In the genomic region with DNA sequence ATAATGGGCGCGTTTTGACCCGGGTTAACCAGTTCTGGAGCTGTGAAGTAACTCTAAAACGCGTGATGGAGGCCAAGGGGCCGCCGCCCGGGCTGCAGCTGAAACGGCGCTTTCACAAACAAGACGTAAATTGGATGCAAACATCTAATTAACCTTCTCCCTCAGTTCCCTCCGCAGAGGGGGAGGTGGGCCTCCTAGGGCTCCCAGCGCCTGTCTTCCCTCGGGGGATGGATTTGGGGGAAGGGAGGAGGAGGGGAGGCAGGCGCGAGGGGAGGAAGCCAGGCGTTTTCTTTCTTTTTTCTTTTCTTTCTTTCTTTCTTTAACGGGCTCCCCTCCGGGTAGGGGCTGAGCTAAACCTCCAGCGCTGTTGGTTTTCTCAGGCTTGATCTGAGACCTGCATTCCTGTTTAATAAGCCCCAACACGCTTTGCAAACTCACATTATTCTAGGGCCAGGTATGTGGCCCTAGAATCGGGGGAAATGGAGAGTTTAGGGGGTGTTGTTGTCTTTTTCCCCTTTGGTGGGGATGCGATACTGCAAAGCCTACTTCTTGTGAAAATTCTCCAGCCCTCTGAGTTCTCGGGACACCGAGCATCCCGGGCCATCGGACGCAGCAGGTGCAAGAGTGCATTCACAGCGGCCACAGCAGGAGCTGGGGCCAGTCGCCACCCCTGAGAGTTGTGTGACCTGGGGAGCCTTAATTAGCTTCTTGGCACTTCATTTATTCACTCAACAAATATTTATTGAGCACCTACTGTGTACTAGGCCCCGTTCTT, we compare ENCODE assay signal across 30 cellular contexts. TPM values are rescaled to one million over a fixed set of nuclear protein-coding genes. Genes with fewer than 3 reads are reported as not detected.
DNase-seq lines count a peak whose midpoint lies in the region; ATAC-seq and TF ChIP-seq lines count a peak whose summit lies in the region.
"Had no signal": no experiment of that assay in that cellular context is flagged by ENCODE, and none has a peak within 500 bp of the region (broad histone marks: within the 10 kb centered on the region; RNA-seq: fewer than 3 reads in every experiment).

No MANE protein-coding gene starts in this region.

- H3K27me3 Mint-ChIP-seq in brain: peaks cover 91% of the 10 kb centered on the region

- BruUV-seq in OCI-LY7 (replicated peaks; lab: Mats Ljungman, UMichigan): no TSS peak

- no peaks in the 10 kb centered on the region for H3K4me1 ChIP-seq in OCI-LY7 (ENCODE audit: insufficient read depth, low read length, poor library complexity, severe bottlenecking)
- H3K4me1 ChIP-seq: foreskin keratinocyte, testis had no signal

- ATAC-seq in GM21576 (IDR thresholded peaks at IDR 0.05; ENCODE audit: unreplicated experiment): no peak
- ATAC-seq: activated naive CD8-positive, alpha-beta T cell treated with anti-CD3 and anti-CD28 coated beads, Interleukin-2, amount 50 U/mL, for 24 hours; foreskin keratinocyte; lower lobe of right lung; sciatic nerve had no signal

- H3K79me2 ChIP-seq in OCI-LY7 (ENCODE audit: insufficient read depth, low read depth, low read length): no peaks in the 10 kb centered on the region

- H3K4me2 ChIP-seq in OCI-LY7 (ENCODE audit: low read length): no peak overlapping the region

- H3K4me3 ChIP-seq in WERI-Rb-1 (ENCODE audit: low read depth, low read length) (no peak overlapping the region), OCI-LY7 (ENCODE audit: low read depth, low read length, poor library complexity, severe bottlenecking) (no peak overlapping the region)
- H3K4me3 ChIP-seq: lower lobe of right lung, testis had no signal

- H3K27ac ChIP-seq in WERI-Rb-1 (no peak overlapping the region), OCI-LY7 (ENCODE audit: low read depth, low read length, poor library complexity, severe bottlenecking) (no peak overlapping the region)
- H3K27ac ChIP-seq: foreskin keratinocyte, lower lobe of right lung, testis had no signal

- no peaks in the 10 kb centered on the region for H4K20me1 ChIP-seq in OCI-LY7 (ENCODE audit: insufficient read depth, low read length)

- CTCF ChIA-PET in OCI-LY7 (lab: Charles Lee; ENCODE audit: unreplicated experiment): interaction anchor here (0.5 to 0.6 kb wide), 2 partner anchors 217 to 821 kb away, joined by 3 to 4 read pairs; no protein-coding TSS in a partner anchor

- no peak overlapping the region for H2AFZ ChIP-seq in OCI-LY7 (ENCODE audit: low read length)

- no peak for TF ChIP-seq CTCF in brain (conservative IDR thresholded peaks at IDR 0.05)
- no peak for TF ChIP-seq CTCF in WERI-Rb-1 (IDR thresholded peaks at IDR 0.05; ENCODE audit: low read depth, low read length)
- no peak for TF ChIP-seq CTCF in OCI-LY7 (conservative IDR thresholded peaks at IDR 0.05; ENCODE audit: low read length)

- no peaks in the 10 kb centered on the region for H3K36me3 Mint-ChIP-seq in brain
- H3K36me3 Mint-ChIP-seq: IgD-negative memory B cell had no signal

- intact Hi-C loops in OCI-LY7 (cut with micrococcal nuclease; ENCODE audit: unreplicated experiment): no loop called here

- no peaks in the 10 kb centered on the region for H3K36me3 ChIP-seq in WERI-Rb-1
- H3K36me3 ChIP-seq in OCI-LY7 (ENCODE audit: insufficient read depth, low read length): no peaks in the 10 kb centered on the region
- H3K36me3 ChIP-seq: lower lobe of right lung had no signal

- H3K9me3 ChIP-seq in WERI-Rb-1 (ENCODE audit: severe bottlenecking): no peaks in the 10 kb centered on the region
- no peaks in the 10 kb centered on the region for H3K9me3 ChIP-seq in OCI-LY7 (ENCODE audit: low read length)
- H3K9me3 ChIP-seq: lower lobe of right lung, testis had no signal

- peak overlapping the region in 1 of 5 experiments; percentile 21 for H3K27ac Mint-ChIP-seq in brain
- H3K27ac Mint-ChIP-seq: activated CD4-positive, alpha-beta memory T cell treated with anti-CD3 and anti-CD28 coated beads, Interleukin-2, amount 10 ng/mL, durations not matched to agents 7 days and 5 days; activated naive CD8-positive, alpha-beta T cell treated with anti-CD3 and anti-CD28 coated beads, Interleukin-2, amount 50 U/mL, for 24 hours; HFFc6 had no signal

- peaks cover 0 to 13% (median 0%) of the 10 kb centered on the region in 5 experiments for H3K9me3 Mint-ChIP-seq in brain
- H3K9me3 Mint-ChIP-seq: activated CD4-positive, alpha-beta memory T cell treated with anti-CD3 and anti-CD28 coated beads, Interleukin-2, amount 10 ng/mL, durations not matched to agents 7 days and 5 days; activated naive CD8-positive, alpha-beta T cell treated with anti-CD3 and anti-CD28 coated beads, Interleukin-2, amount 50 U/mL, for 24 hours; HFFc6; neural crest cell had no signal

- POLR2A ChIA-PET in OCI-LY7 (lab: Charles Lee): no interaction called here

- H3K27me3 ChIP-seq in WERI-Rb-1 (ENCODE audit: insufficient read depth, low read depth, severe bottlenecking): peaks cover 8% of the 10 kb centered on the region
- H3K27me3 ChIP-seq: testis had no signal

- H3K4me3 Mint-ChIP-seq in brain: peak overlapping the region in 4 of 5 experiments; percentile 59 to 72 (median 66)
- H3K4me3 Mint-ChIP-seq: activated CD4-positive, alpha-beta memory T cell treated with anti-CD3 and anti-CD28 coated beads, Interleukin-2, amount 10 ng/mL, durations not matched to agents 7 days and 5 days; activated naive CD8-positive, alpha-beta T cell treated with anti-CD3 and anti-CD28 coated beads, Interleukin-2, amount 50 U/mL, for 24 hours; HFFc6; IgD-negative memory B cell; neural crest cell had no signal

- peak; percentile 86 for DNase-seq in ELF-1 (ENCODE audit: low read depth, low spot score)
- peak; percentile 44 for DNase-seq in NCI-H1105 treated with DMSO at 0.1 percent for 48 hours (lab: John Stamatoyannopoulos, UW)
- DNase-seq in iPS-NIHi7 (ENCODE audit: extremely low spot score): peak; percentile 57
- DNase-seq in NCI-H2081 (lab: John Stamatoyannopoulos, UW): no peak
- no peak for DNase-seq in WERI-Rb-1
- no peak for DNase-seq in OCI-LY7 (ENCODE audit: low spot score)
- DNase-seq: activated CD4-positive, alpha-beta memory T cell treated with anti-CD3 and anti-CD28 coated beads, Interleukin-2, amount 10 ng/mL, durations not matched to agents 7 days and 5 days; activated effector memory CD4-positive, alpha-beta T cell treated with Interleukin-2 at 50 U/mL for 16 hours; activated naive CD8-positive, alpha-beta T cell treated with anti-CD3 and anti-CD28 coated beads, Interleukin-2, amount 50 U/mL, for 24 hours; C1 segment of cervical spinal cord; effector CD8-positive, alpha-beta T cell; erythroblast; foreskin keratinocyte; HFFc6; kidney; lower lobe of right lung; NCI-H2107; NCI-H524; stimulated activated naive CD4-positive, alpha-beta T cell treated with Interleukin-2 at 50 U/mL for 16 hours; T1000; testis had no signal

- H3K4me1 Mint-ChIP-seq in brain: peaks cover 29% of the 10 kb centered on the region
- H3K4me1 Mint-ChIP-seq: activated CD4-positive, alpha-beta memory T cell treated with anti-CD3 and anti-CD28 coated beads, Interleukin-2, amount 10 ng/mL, durations not matched to agents 7 days and 5 days; activated naive CD8-positive, alpha-beta T cell treated with anti-CD3 and anti-CD28 coated beads, Interleukin-2, amount 50 U/mL, for 24 hours; IgD-negative memory B cell had no signal

- H3K9me2 ChIP-seq in OCI-LY7 (ENCODE audit: insufficient read depth, low read length): no peaks in the 10 kb centered on the region

RNA-seq across cellular contexts. Expression of a gene that starts 43.6 kb away (rescaled TPM):
- polyA plus RNA-seq in brain (ENCODE audit: insufficient read depth, low read depth, low replicate concordance): 0.10 TPM
- total RNA-seq in OCI-LY7 (2014; rRNA removed; shearing (Covaris generic)): not detected in 2 replicates
- total RNA-seq in OCI-LY7 (2022): not detected in 2 replicates
- total RNA-seq: activated CD4-positive, alpha-beta memory T cell treated with anti-CD3 and anti-CD28 coated beads, Interleukin-2, amount 10 ng/mL, durations not matched to agents 7 days and 5 days; chondrocyte; HFFc6; kidney; lower lobe of right lung; mucosa of gallbladder; posterior vena cava; sciatic nerve had no signal
- polyA plus RNA-seq: AG04450, IgD-negative memory B cell had no signal

Comparison
In these comparisons a context has a peak if more than half of its experiments do, and no peak if none do; other contexts are left out.
1. DNase-seq: peak in ELF-1 (single experiment), NCI-H1105 treated with DMSO at 0.1 percent for 48 hours (single experiment) and iPS-NIHi7 (single experiment); none in NCI-H2081 (0 of 2), WERI-Rb-1 (single experiment) and OCI-LY7 (single experiment).